1 cellular context compared by ENCODE assay signal in genomic region chr10:101566333-101567164, GRCh38.
TF ChIP-seq lines count a peak whose summit lies in the region.

No MANE protein-coding gene starts in this region.

TF ChIP-seq in HEK293, 187 proteins besides CTCF, POLR2A, EP300 and RAD21 (continued from another document and continues in another):
- TF ChIP-seq PRDM2 (tag by site-specific recombination; IDR thresholded peaks at IDR 0.05; ENCODE audit: borderline replicate concordance) = no peak
- TF ChIP-seq ZNF274 (IDR thresholded peaks at IDR 0.05; ENCODE audit: low read length) = no peak
- no peak for TF ChIP-seq ZNF274 (tag by site-specific recombination; IDR thresholded peaks at IDR 0.05; ENCODE audit: borderline replicate concordance)
- TF ChIP-seq ZNF223 (tag by site-specific recombination; IDR thresholded peaks at IDR 0.05) = no peak
- no peak; the same call in 1 of the 2 replicates for TF ChIP-seq ZNF677 (tag by site-specific recombination; IDR thresholded peaks at IDR 0.05)
- TF ChIP-seq KLF1 (tag by site-specific recombination; IDR thresholded peaks at IDR 0.05) = peak; percentile 90
- peak; percentile 66; the same call in 1 of the 2 replicates for TF ChIP-seq ZNF501 (tag by site-specific recombination; IDR thresholded peaks at IDR 0.05)
- TF ChIP-seq ZNF654 (tag by site-specific recombination; IDR thresholded peaks at IDR 0.05; ENCODE audit: low read depth) = no peak
- TF ChIP-seq ZNF169 (tag by site-specific recombination; IDR thresholded peaks at IDR 0.05) = no peak
- TF ChIP-seq, protein P1, sequence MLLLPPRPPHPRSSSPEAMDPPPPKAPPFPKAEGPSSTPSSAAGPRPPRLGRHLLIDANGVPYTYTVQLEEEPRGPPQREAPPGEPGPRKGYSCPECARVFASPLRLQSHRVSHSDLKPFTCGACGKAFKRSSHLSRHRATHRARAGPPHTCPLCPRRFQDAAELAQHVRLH (tag by site-specific recombination; IDR thresholded peaks at IDR 0.05) = peak; percentile 39; the same call in 1 of the 2 replicates
- TF ChIP-seq BCL11A (tag by site-specific recombination; IDR thresholded peaks at IDR 0.05; ENCODE audit: low read depth) = no peak
- no peak for TF ChIP-seq REST (tag by site-specific recombination; IDR thresholded peaks at IDR 0.05)
- TF ChIP-seq REPIN1 (tag by site-specific recombination; IDR thresholded peaks at IDR 0.05; ENCODE audit: low read depth) = no peak
- no peak for TF ChIP-seq ZNF426 (tag by site-specific recombination; IDR thresholded peaks at IDR 0.05)
- 0 out of 2 replicates have a peak, but pooled peaks have one; percentile 65 for TF ChIP-seq ZNF391 (tag by site-specific recombination; IDR thresholded peaks at IDR 0.05; ENCODE audit: borderline replicate concordance, low read depth)
- TF ChIP-seq ZBTB6 (tag by site-specific recombination; IDR thresholded peaks at IDR 0.05) = 0 out of 2 replicates have a peak, but pooled peaks have one; percentile 12
- TF ChIP-seq KLF8 (tag by site-specific recombination; IDR thresholded peaks at IDR 0.05) = peak; percentile 42; the same call in 1 of the 2 replicates
- TF ChIP-seq ZNF114 (tag by site-specific recombination; IDR thresholded peaks at IDR 0.05) = no peak
- TF ChIP-seq ZNF175 (tag by site-specific recombination; IDR thresholded peaks at IDR 0.05) = no peak
- no peak; the same call in 1 of the 2 replicates for TF ChIP-seq ZNF600 (tag by site-specific recombination; IDR thresholded peaks at IDR 0.05)
- TF ChIP-seq ZNF571 (tag by site-specific recombination; IDR thresholded peaks at IDR 0.05) = no peak
- peak; percentile 68 for TF ChIP-seq SP2 (tag by site-specific recombination; IDR thresholded peaks at IDR 0.05)
- TF ChIP-seq, protein P2, sequence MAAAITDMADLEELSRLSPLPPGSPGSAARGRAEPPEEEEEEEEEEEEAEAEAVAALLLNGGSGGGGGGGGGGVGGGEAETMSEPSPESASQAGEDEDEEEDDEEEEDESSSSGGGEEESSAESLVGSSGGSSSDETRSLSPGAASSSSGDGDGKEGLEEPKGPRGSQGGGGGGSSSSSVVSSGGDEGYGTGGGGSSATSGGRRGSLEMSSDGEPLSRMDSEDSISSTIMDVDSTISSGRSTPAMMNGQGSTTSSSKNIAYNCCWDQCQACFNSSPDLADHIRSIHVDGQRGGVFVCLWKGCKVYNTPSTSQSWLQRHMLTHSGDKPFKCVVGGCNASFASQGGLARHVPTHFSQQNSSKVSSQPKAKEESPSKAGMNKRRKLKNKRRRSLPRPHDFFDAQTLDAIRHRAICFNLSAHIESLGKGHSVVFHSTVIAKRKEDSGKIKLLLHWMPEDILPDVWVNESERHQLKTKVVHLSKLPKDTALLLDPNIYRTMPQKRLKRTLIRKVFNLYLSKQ (tag by site-specific recombination; IDR thresholded peaks at IDR 0.05; ENCODE audit: borderline replicate concordance) = no peak
- TF ChIP-seq, protein P3, sequence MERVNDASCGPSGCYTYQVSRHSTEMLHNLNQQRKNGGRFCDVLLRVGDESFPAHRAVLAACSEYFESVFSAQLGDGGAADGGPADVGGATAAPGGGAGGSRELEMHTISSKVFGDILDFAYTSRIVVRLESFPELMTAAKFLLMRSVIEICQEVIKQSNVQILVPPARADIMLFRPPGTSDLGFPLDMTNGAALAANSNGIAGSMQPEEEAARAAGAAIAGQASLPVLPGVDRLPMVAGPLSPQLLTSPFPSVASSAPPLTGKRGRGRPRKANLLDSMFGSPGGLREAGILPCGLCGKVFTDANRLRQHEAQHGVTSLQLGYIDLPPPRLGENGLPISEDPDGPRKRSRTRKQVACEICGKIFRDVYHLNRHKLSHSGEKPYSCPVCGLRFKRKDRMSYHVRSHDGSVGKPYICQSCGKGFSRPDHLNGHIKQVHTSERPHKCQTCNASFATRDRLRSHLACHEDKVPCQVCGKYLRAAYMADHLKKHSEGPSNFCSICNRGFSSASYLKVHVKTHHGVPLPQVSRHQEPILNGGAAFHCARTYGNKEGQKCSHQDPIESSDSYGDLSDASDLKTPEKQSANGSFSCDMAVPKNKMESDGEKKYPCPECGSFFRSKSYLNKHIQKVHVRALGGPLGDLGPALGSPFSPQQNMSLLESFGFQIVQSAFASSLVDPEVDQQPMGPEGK (tag by site-specific recombination; IDR thresholded peaks at IDR 0.05) = peak; percentile 89
- TF ChIP-seq ZNF747 (tag by site-specific recombination; IDR thresholded peaks at IDR 0.05) = no peak
- TF ChIP-seq, protein P4, sequence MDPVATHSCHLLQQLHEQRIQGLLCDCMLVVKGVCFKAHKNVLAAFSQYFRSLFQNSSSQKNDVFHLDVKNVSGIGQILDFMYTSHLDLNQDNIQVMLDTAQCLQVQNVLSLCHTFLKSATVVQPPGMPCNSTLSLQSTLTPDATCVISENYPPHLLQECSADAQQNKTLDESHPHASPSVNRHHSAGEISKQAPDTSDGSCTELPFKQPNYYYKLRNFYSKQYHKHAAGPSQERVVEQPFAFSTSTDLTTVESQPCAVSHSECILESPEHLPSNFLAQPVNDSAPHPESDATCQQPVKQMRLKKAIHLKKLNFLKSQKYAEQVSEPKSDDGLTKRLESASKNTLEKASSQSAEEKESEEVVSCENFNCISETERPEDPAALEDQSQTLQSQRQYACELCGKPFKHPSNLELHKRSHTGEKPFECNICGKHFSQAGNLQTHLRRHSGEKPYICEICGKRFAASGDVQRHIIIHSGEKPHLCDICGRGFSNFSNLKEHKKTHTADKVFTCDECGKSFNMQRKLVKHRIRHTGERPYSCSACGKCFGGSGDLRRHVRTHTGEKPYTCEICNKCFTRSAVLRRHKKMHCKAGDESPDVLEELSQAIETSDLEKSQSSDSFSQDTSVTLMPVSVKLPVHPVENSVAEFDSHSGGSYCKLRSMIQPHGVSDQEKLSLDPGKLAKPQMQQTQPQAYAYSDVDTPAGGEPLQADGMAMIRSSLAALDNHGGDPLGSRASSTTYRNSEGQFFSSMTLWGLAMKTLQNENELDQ (tag by site-specific recombination; IDR thresholded peaks at IDR 0.05; ENCODE audit: low read depth) = no peak
- TF ChIP-seq ZNF658 (tag by site-specific recombination; IDR thresholded peaks at IDR 0.05) = no peak
- TF ChIP-seq ZNF513 (tag by site-specific recombination; IDR thresholded peaks at IDR 0.05) = no peak
- TF ChIP-seq BCL6B (tag by site-specific recombination; IDR thresholded peaks at IDR 0.05) = no peak
- no peak for TF ChIP-seq ZNF560 (tag by site-specific recombination; IDR thresholded peaks at IDR 0.05; ENCODE audit: borderline replicate concordance)
- no peak; the same call in 1 of the 2 replicates for TF ChIP-seq GLI2 (tag by site-specific recombination; IDR thresholded peaks at IDR 0.05; ENCODE audit: borderline replicate concordance, low read depth)
- TF ChIP-seq, protein P5, sequence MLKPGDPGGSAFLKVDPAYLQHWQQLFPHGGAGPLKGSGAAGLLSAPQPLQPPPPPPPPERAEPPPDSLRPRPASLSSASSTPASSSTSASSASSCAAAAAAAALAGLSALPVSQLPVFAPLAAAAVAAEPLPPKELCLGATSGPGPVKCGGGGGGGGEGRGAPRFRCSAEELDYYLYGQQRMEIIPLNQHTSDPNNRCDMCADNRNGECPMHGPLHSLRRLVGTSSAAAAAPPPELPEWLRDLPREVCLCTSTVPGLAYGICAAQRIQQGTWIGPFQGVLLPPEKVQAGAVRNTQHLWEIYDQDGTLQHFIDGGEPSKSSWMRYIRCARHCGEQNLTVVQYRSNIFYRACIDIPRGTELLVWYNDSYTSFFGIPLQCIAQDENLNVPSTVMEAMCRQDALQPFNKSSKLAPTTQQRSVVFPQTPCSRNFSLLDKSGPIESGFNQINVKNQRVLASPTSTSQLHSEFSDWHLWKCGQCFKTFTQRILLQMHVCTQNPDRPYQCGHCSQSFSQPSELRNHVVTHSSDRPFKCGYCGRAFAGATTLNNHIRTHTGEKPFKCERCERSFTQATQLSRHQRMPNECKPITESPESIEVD (tag by site-specific recombination; IDR thresholded peaks at IDR 0.05) = no peak
